11 cellular contexts compared by ENCODE assay signal in genomic region chr2:64405476-64406406, GRCh38. TPM values are rescaled to one million over a fixed set of nuclear protein-coding genes. Genes with fewer than 3 reads are reported as not detected.
DNase-seq lines count a peak whose midpoint lies in the region; ATAC-seq and TF ChIP-seq lines count a peak whose summit lies in the region.
"Had no signal": no experiment of that assay in that cellular context is flagged by ENCODE, and none has a peak within 500 bp of the region (broad histone marks: within the 10 kb centered on the region; RNA-seq: fewer than 3 reads in every experiment).

No MANE protein-coding gene starts in this region.

- H3K4me1 ChIP-seq in adrenal gland (replicated peaks in 1 of 2) (peaks cover 45 to 52% of the 10 kb centered on the region in 2 donors), mesendoderm (ENCODE audit: control insufficient read depth, low read depth, low read length) (peaks cover 17% of the 10 kb centered on the region)

- H3K27ac Mint-ChIP-seq in activated CD8-positive, alpha-beta memory T cell treated with anti-CD3 and anti-CD28 coated beads, Interleukin-2, amount 10 ng/mL, durations not matched to agents 7 days and 5 days = no peak overlapping the region
- H3K27ac Mint-ChIP-seq: activated CD4-positive, alpha-beta T cell treated with anti-CD3 and anti-CD28 coated beads for 36 hours had no signal

- no peak overlapping the region for H3K4me3 Mint-ChIP-seq in activated CD8-positive, alpha-beta memory T cell treated with anti-CD3 and anti-CD28 coated beads, Interleukin-2, amount 10 ng/mL, durations not matched to agents 7 days and 5 days
- H3K4me3 Mint-ChIP-seq: activated CD4-positive, alpha-beta T cell treated with anti-CD3 and anti-CD28 coated beads for 36 hours had no signal

- WGBS in adrenal gland, 4 donors = 36 to 39% (median 37%) methylated on average over 12 of the region's 12 CpGs
- no CpG with 5 or more reads among the region's 12 CpGs for WGBS in mesendoderm (ENCODE audit: extremely low coverage, insufficient coverage, low lambda C conversion rate)

- H3K36me3 ChIP-seq in adrenal gland (replicated peaks in 1 of 2) = no peaks in the 10 kb centered on the region
- no peaks in the 10 kb centered on the region for H3K36me3 ChIP-seq in mesendoderm (ENCODE audit: control insufficient read depth, insufficient read depth, low read length)

- H3K4me3 ChIP-seq in adrenal gland = peak overlapping the region in 1 of 4 donors; percentile 21
- no peak overlapping the region for H3K4me3 ChIP-seq in skeletal muscle cell (ENCODE audit: low read depth, low read length)
- H3K4me3 ChIP-seq in mesendoderm (ENCODE audit: low read length) = no peak overlapping the region

- no peaks in the 10 kb centered on the region for H3K4me1 Mint-ChIP-seq in activated CD8-positive, alpha-beta memory T cell treated with anti-CD3 and anti-CD28 coated beads, Interleukin-2, amount 10 ng/mL, durations not matched to agents 7 days and 5 days
- H3K4me1 Mint-ChIP-seq: activated CD4-positive, alpha-beta T cell treated with anti-CD3 and anti-CD28 coated beads for 36 hours had no signal

- no peak for ATAC-seq in left cardiac atrium
- no peak for ATAC-seq in activated CD8-positive, alpha-beta memory T cell treated with anti-CD3 and anti-CD28 coated beads, Interleukin-2, amount 10 ng/mL, durations not matched to agents 7 days and 5 days
- no peak for ATAC-seq in HG03196 (IDR thresholded peaks at IDR 0.05; ENCODE audit: unreplicated experiment)
- ATAC-seq: activated CD4-positive, alpha-beta T cell treated with anti-CD3 and anti-CD28 coated beads for 36 hours had no signal

- no peaks in the 10 kb centered on the region for H3K9me3 ChIP-seq in adrenal gland (replicated peaks in 1 of 3)

- H3K27me3 ChIP-seq in adrenal gland = no peaks in the 10 kb centered on the region
- no peaks in the 10 kb centered on the region for H3K27me3 ChIP-seq in mesendoderm (ENCODE audit: insufficient read depth, low read length, poor library complexity)

- no peak overlapping the region for H3K18ac ChIP-seq in mesendoderm (ENCODE audit: low read length)

- no peak overlapping the region for H2BK120ac ChIP-seq in mesendoderm (ENCODE audit: low read depth, low read length)

- CTCF ChIA-PET in activated CD8-positive, alpha-beta memory T cell treated with anti-CD3 and anti-CD28 coated beads, Interleukin-2, amount 10 ng/mL, durations not matched to agents 7 days and 5 days (lab: Charles Lee) = no interaction called here

- H3K56ac ChIP-seq in mesendoderm (ENCODE audit: low read length) = no peak overlapping the region

- no peak overlapping the region for H3K23ac ChIP-seq in mesendoderm (ENCODE audit: low read length)

- H3K9ac ChIP-seq in mesendoderm (ENCODE audit: low read length) = no peak overlapping the region

- H2BK5ac ChIP-seq in mesendoderm (ENCODE audit: low read length) = no peak overlapping the region

- H4K8ac ChIP-seq in mesendoderm (ENCODE audit: low read depth, low read length) = no peak overlapping the region

- H3K79me1 ChIP-seq in mesendoderm (ENCODE audit: low read length) = no peaks in the 10 kb centered on the region

- TF ChIP-seq CTCF in adrenal gland (IDR thresholded peaks at IDR 0.05) = no peak

- no peaks in the 10 kb centered on the region for H3K36me3 Mint-ChIP-seq in activated CD8-positive, alpha-beta memory T cell treated with anti-CD3 and anti-CD28 coated beads, Interleukin-2, amount 10 ng/mL, durations not matched to agents 7 days and 5 days

- no peak overlapping the region for H3K4ac ChIP-seq in mesendoderm (ENCODE audit: low read depth, low read length)

- no peaks in the 10 kb centered on the region for H3K9me3 Mint-ChIP-seq in activated CD8-positive, alpha-beta memory T cell treated with anti-CD3 and anti-CD28 coated beads, Interleukin-2, amount 10 ng/mL, durations not matched to agents 7 days and 5 days (ENCODE audit: low read depth)

- no peak overlapping the region for H3K4me2 ChIP-seq in mesendoderm (ENCODE audit: low read length)

- no peak overlapping the region for H2BK15ac ChIP-seq in mesendoderm (replicated peaks; ENCODE audit: low read depth)

- H3K27ac ChIP-seq in adrenal gland = peak overlapping the region; percentile 59 to 94 (median 80)
- no peak overlapping the region for H3K27ac ChIP-seq in mesendoderm (ENCODE audit: low read depth, low read length)
- H3K27ac ChIP-seq: HL-60 had no signal

- H2AK5ac ChIP-seq in mesendoderm (ENCODE audit: low read length) = no peak overlapping the region

- peaks cover 22% of the 10 kb centered on the region for H3K27me3 Mint-ChIP-seq in activated CD8-positive, alpha-beta memory T cell treated with anti-CD3 and anti-CD28 coated beads, Interleukin-2, amount 10 ng/mL, durations not matched to agents 7 days and 5 days
- H3K27me3 Mint-ChIP-seq: activated CD4-positive, alpha-beta T cell treated with anti-CD3 and anti-CD28 coated beads for 36 hours had no signal

- no peak overlapping the region for H4K5ac ChIP-seq in mesendoderm (ENCODE audit: low read length)

- no peak for TF ChIP-seq POLR2A in adrenal gland (IDR thresholded peaks at IDR 0.05)

- intact Hi-C loops in adrenal gland (cut with DNase I) = no loop called here
- intact Hi-C loops in left cardiac atrium (cut with DNase I) = no loop called here

- DNase-seq in GM03348 (ENCODE audit: low spot score) (peak; percentile 72), adrenal gland (peak in 6 of 7 donors; percentile 50 to 85 (median 68)), left cardiac atrium (peak; percentile 52), skeletal muscle cell (ENCODE audit: low read depth) (peak; percentile 53), mesendoderm (no peak), T-helper 2 cell (no peak)
- DNase-seq in activated CD8-positive, alpha-beta memory T cell treated with anti-CD3 and anti-CD28 coated beads, Interleukin-2, amount 10 ng/mL, durations not matched to agents 7 days and 5 days = no peak
- DNase-seq: activated CD4-positive, alpha-beta T cell treated with anti-CD3 and anti-CD28 coated beads for 36 hours; GDM1 had no signal

- H3K79me2 ChIP-seq in mesendoderm (ENCODE audit: control insufficient read depth, insufficient read depth, low read length) = no peaks in the 10 kb centered on the region

RNA-seq across cellular contexts. Expression of gene LGALSL, which starts 48.2 kb away (rescaled TPM):
- total RNA-seq in adrenal gland (10 to 100 TPM; 20.6 to 79.5 (median 31.3) TPM), left cardiac atrium (10 to 100 TPM; 13.1 to 18.0 TPM)
- 10 to 100 TPM; 13.4 to 60.0 (median 16.9) TPM for polyA plus RNA-seq in adrenal gland
- 1 to 10 TPM; 1.1 to 1.3 TPM for total RNA-seq in activated CD8-positive, alpha-beta memory T cell treated with anti-CD3 and anti-CD28 coated beads, Interleukin-2, amount 10 ng/mL, durations not matched to agents 7 days and 5 days
- 9.2 TPM for polyA plus RNA-seq in mesendoderm (2013, experiment 1 of 2)
- 8.9 TPM for polyA plus RNA-seq in mesendoderm (2013, experiment 2 of 2)

Comparison
In these comparisons a context has a peak if more than half of its experiments do, and no peak if none do; other contexts are left out.
1. DNase-seq: peak in GM03348 (single experiment), adrenal gland (6 of 7), left cardiac atrium (single experiment) and skeletal muscle cell (single experiment); none in activated CD8-positive, alpha-beta memory T cell treated with anti-CD3 and anti-CD28 coated beads, Interleukin-2, amount 10 ng/mL, durations not matched to agents 7 days and 5 days (single experiment), mesendoderm (single experiment) and T-helper 2 cell (0 of 5).
2. RNA of gene LGALSL, which starts 48.2 kb away (total RNA-seq): 20.6 to 79.5 TPM in adrenal gland and 13.1 to 18.0 TPM in left cardiac atrium; 1.1 to 1.3 TPM in activated CD8-positive, alpha-beta memory T cell treated with anti-CD3 and anti-CD28 coated beads, Interleukin-2, amount 10 ng/mL, durations not matched to agents 7 days and 5 days; every median in the first group is over 4 times any median in the second.